In the genomic region with DNA sequence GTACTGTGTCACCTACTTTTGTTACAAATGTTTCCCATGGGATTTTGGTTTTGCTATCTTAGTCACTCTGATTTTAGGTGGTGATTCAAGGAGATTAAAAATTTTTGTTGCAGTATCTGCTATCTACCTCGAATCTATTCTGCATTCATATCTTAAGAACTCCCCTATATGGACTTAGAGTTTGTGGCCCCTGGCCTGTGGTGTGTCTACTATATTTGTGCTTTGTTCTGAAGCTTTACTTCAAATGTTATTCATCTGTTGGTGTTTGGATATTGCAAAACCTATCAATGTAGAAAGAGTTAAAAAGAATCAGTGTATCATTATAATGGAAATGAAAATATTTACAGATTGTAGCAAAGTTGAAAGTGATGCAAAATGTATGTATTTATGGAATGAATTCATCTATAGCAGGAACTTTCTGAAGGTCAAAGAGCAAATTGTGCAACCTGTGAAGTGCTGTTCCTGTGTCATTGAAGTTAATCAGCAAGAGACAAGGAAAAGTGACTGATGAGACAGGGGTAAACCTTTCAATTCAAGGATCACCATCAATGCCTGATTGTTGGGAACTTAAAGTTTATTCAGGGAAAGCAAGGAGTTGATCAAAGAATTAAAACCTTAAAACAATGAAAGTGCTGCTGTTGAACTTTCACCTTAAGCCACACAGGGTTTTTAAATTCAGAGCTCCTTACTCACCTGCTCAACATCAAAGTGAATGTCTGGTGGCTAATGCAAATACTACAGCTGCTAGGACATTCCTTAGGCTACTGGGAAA, we compare ENCODE assay signal across 1 cellular context.
A peak's percentile ranks its signal among the peaks of the same experiment; 100 is the strongest.
TF ChIP-seq lines count a peak whose summit lies in the region.

No MANE protein-coding gene starts in this region.

TF ChIP-seq in HepG2, 621 proteins besides CTCF, POLR2A, EP300 and RAD21 (continued from another document and continues in another):
- TF ChIP-seq, protein P1, sequence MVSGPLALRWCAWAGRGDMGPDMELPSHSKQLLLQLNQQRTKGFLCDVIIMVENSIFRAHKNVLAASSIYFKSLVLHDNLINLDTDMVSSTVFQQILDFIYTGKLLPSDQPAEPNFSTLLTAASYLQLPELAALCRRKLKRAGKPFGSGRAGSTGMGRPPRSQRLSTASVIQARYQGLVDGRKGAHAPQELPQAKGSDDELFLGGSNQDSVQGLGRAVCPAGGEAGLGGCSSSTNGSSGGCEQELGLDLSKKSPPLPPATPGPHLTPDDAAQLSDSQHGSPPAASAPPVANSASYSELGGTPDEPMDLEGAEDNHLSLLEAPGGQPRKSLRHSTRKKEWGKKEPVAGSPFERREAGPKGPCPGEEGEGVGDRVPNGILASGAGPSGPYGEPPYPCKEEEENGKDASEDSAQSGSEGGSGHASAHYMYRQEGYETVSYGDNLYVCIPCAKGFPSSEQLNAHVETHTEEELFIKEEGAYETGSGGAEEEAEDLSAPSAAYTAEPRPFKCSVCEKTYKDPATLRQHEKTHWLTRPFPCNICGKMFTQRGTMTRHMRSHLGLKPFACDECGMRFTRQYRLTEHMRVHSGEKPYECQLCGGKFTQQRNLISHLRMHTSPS (CRISPR knock-in tag; IDR thresholded peaks at IDR 0.05; ENCODE audit: low read depth), result no peak
- TF ChIP-seq MTF2 (CRISPR knock-in tag; IDR thresholded peaks at IDR 0.05; ENCODE audit: borderline replicate concordance) (no peak), ZNF333 (CRISPR knock-in tag; IDR thresholded peaks at IDR 0.05; ENCODE audit: borderline replicate concordance) (no peak), SALL1 (CRISPR knock-in tag; IDR thresholded peaks at IDR 0.05) (peak; percentile 78; the same call in 1 of the 2 replicates), ZKSCAN8 (CRISPR knock-in tag; IDR thresholded peaks at IDR 0.05; ENCODE audit: borderline replicate concordance) (peak; percentile 62; the same call in 1 of the 2 replicates), ZNF432 (CRISPR knock-in tag; IDR thresholded peaks at IDR 0.05; ENCODE audit: borderline replicate concordance) (no peak), ZNF672 (CRISPR knock-in tag; IDR thresholded peaks at IDR 0.05) (no peak), SIX4 (CRISPR knock-in tag; IDR thresholded peaks at IDR 0.05) (no peak), TBX2 (CRISPR knock-in tag; IDR thresholded peaks at IDR 0.05; ENCODE audit: borderline replicate concordance) (peak; percentile 69), ZNF124 (CRISPR knock-in tag; IDR thresholded peaks at IDR 0.05) (peak; percentile 37; the same call in 1 of the 2 replicates), HCFC1 (IDR thresholded peaks at IDR 0.05; ENCODE audit: low read depth, low read length) (no peak), ZNF33A (CRISPR knock-in tag; IDR thresholded peaks at IDR 0.05; ENCODE audit: borderline replicate concordance) (no peak), CBX5 (CRISPR knock-in tag; IDR thresholded peaks at IDR 0.05; ENCODE audit: borderline replicate concordance) (no peak), HNF4A (CRISPR knock-in tag; IDR thresholded peaks at IDR 0.05) (peak; percentile 96), ZNF282 (IDR thresholded peaks at IDR 0.05; ENCODE audit: partially characterized antibody) (no peak), ZNF10 (CRISPR knock-in tag; IDR thresholded peaks at IDR 0.05; ENCODE audit: borderline replicate concordance, low read depth) (no peak), RAD51 (IDR thresholded peaks at IDR 0.05; ENCODE audit: borderline replicate concordance) (no peak), MED13 (CRISPR knock-in tag; IDR thresholded peaks at IDR 0.05) (no peak), ZNF329 (CRISPR knock-in tag; IDR thresholded peaks at IDR 0.05; ENCODE audit: low read depth) (no peak), MBD4 (IDR thresholded peaks at IDR 0.05; ENCODE audit: borderline replicate concordance, low read length) (peak; percentile 43), EEA1 (CRISPR knock-in tag; IDR thresholded peaks at IDR 0.05; ENCODE audit: borderline replicate concordance) (no peak), SIX1 (CRISPR knock-in tag; IDR thresholded peaks at IDR 0.05; ENCODE audit: borderline replicate concordance) (no peak), KAT2B (IDR thresholded peaks at IDR 0.05; ENCODE audit: borderline replicate concordance, low read depth, low read length) (no peak), ZNF230 (CRISPR knock-in tag; IDR thresholded peaks at IDR 0.05) (no peak), TGIF2 (CRISPR knock-in tag; IDR thresholded peaks at IDR 0.05) (no peak), MTA1 (CRISPR knock-in tag; IDR thresholded peaks at IDR 0.05; ENCODE audit: borderline replicate concordance) (no peak), ZNF234 (CRISPR knock-in tag; conservative IDR thresholded peaks at IDR 0.05) (no peak), SRSF4 (IDR thresholded peaks at IDR 0.05; ENCODE audit: low read depth, low read length, poor library complexity, severe bottlenecking) (no peak), DMAP1 (CRISPR knock-in tag; IDR thresholded peaks at IDR 0.05) (no peak), ZNF225 (CRISPR knock-in tag; IDR thresholded peaks at IDR 0.05) (no peak), ELF4 (CRISPR knock-in tag; IDR thresholded peaks at IDR 0.05; ENCODE audit: borderline replicate concordance) (no peak), KAT7 (CRISPR knock-in tag; IDR thresholded peaks at IDR 0.05; ENCODE audit: borderline replicate concordance) (no peak), ZFP36 (IDR thresholded peaks at IDR 0.05; ENCODE audit: borderline replicate concordance, low read depth, low read length, partially characterized antibody) (no peak), ZBTB7B (CRISPR knock-in tag; IDR thresholded peaks at IDR 0.05) (no peak; the same call in 1 of the 2 replicates), DNMT3B (CRISPR knock-in tag; conservative IDR thresholded peaks at IDR 0.05) (no peak), REL (CRISPR knock-in tag; conservative IDR thresholded peaks at IDR 0.05) (no peak), PRPF4 (IDR thresholded peaks at IDR 0.05; ENCODE audit: low read depth, low read length, poor library complexity, severe bottlenecking) (no peak)
- TF ChIP-seq, protein P2, sequence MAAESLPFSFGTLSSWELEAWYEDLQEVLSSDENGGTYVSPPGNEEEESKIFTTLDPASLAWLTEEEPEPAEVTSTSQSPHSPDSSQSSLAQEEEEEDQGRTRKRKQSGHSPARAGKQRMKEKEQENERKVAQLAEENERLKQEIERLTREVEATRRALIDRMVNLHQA (CRISPR knock-in tag; IDR thresholded peaks at IDR 0.05), result no peak
- TF ChIP-seq, protein P3, sequence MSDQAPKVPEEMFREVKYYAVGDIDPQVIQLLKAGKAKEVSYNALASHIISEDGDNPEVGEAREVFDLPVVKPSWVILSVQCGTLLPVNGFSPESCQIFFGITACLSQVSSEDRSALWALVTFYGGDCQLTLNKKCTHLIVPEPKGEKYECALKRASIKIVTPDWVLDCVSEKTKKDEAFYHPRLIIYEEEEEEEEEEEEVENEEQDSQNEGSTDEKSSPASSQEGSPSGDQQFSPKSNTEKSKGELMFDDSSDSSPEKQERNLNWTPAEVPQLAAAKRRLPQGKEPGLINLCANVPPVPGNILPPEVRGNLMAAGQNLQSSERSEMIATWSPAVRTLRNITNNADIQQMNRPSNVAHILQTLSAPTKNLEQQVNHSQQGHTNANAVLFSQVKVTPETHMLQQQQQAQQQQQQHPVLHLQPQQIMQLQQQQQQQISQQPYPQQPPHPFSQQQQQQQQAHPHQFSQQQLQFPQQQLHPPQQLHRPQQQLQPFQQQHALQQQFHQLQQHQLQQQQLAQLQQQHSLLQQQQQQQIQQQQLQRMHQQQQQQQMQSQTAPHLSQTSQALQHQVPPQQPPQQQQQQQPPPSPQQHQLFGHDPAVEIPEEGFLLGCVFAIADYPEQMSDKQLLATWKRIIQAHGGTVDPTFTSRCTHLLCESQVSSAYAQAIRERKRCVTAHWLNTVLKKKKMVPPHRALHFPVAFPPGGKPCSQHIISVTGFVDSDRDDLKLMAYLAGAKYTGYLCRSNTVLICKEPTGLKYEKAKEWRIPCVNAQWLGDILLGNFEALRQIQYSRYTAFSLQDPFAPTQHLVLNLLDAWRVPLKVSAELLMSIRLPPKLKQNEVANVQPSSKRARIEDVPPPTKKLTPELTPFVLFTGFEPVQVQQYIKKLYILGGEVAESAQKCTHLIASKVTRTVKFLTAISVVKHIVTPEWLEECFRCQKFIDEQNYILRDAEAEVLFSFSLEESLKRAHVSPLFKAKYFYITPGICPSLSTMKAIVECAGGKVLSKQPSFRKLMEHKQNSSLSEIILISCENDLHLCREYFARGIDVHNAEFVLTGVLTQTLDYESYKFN (CRISPR knock-in tag; conservative IDR thresholded peaks at IDR 0.05), result peak; percentile 76
- TF ChIP-seq, protein P4, sequence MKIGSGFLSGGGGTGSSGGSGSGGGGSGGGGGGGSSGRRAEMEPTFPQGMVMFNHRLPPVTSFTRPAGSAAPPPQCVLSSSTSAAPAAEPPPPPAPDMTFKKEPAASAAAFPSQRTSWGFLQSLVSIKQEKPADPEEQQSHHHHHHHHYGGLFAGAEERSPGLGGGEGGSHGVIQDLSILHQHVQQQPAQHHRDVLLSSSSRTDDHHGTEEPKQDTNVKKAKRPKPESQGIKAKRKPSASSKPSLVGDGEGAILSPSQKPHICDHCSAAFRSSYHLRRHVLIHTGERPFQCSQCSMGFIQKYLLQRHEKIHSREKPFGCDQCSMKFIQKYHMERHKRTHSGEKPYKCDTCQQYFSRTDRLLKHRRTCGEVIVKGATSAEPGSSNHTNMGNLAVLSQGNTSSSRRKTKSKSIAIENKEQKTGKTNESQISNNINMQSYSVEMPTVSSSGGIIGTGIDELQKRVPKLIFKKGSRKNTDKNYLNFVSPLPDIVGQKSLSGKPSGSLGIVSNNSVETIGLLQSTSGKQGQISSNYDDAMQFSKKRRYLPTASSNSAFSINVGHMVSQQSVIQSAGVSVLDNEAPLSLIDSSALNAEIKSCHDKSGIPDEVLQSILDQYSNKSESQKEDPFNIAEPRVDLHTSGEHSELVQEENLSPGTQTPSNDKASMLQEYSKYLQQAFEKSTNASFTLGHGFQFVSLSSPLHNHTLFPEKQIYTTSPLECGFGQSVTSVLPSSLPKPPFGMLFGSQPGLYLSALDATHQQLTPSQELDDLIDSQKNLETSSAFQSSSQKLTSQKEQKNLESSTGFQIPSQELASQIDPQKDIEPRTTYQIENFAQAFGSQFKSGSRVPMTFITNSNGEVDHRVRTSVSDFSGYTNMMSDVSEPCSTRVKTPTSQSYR (CRISPR knock-in tag; IDR thresholded peaks at IDR 0.05; ENCODE audit: borderline replicate concordance), result no peak
- TF ChIP-seq, protein P5, sequence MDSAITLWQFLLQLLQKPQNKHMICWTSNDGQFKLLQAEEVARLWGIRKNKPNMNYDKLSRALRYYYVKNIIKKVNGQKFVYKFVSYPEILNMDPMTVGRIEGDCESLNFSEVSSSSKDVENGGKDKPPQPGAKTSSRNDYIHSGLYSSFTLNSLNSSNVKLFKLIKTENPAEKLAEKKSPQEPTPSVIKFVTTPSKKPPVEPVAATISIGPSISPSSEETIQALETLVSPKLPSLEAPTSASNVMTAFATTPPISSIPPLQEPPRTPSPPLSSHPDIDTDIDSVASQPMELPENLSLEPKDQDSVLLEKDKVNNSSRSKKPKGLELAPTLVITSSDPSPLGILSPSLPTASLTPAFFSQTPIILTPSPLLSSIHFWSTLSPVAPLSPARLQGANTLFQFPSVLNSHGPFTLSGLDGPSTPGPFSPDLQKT (CRISPR knock-in tag; IDR thresholded peaks at IDR 0.05; ENCODE audit: borderline replicate concordance), result no peak
- TF ChIP-seq, protein P6, sequence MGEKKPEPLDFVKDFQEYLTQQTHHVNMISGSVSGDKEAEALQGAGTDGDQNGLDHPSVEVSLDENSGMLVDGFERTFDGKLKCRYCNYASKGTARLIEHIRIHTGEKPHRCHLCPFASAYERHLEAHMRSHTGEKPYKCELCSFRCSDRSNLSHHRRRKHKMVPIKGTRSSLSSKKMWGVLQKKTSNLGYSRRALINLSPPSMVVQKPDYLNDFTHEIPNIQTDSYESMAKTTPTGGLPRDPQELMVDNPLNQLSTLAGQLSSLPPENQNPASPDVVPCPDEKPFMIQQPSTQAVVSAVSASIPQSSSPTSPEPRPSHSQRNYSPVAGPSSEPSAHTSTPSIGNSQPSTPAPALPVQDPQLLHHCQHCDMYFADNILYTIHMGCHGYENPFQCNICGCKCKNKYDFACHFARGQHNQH (CRISPR knock-in tag; IDR thresholded peaks at IDR 0.05), result no peak
- TF ChIP-seq, protein P7, sequence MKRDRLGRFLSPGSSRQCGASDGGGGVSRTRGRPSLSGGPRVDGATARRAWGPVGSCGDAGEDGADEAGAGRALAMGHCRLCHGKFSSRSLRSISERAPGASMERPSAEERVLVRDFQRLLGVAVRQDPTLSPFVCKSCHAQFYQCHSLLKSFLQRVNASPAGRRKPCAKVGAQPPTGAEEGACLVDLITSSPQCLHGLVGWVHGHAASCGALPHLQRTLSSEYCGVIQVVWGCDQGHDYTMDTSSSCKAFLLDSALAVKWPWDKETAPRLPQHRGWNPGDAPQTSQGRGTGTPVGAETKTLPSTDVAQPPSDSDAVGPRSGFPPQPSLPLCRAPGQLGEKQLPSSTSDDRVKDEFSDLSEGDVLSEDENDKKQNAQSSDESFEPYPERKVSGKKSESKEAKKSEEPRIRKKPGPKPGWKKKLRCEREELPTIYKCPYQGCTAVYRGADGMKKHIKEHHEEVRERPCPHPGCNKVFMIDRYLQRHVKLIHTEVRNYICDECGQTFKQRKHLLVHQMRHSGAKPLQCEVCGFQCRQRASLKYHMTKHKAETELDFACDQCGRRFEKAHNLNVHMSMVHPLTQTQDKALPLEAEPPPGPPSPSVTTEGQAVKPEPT (CRISPR knock-in tag; IDR thresholded peaks at IDR 0.05; ENCODE audit: low read depth), result no peak
- TF ChIP-seq, protein P8, sequence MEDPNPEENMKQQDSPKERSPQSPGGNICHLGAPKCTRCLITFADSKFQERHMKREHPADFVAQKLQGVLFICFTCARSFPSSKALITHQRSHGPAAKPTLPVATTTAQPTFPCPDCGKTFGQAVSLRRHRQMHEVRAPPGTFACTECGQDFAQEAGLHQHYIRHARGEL (CRISPR knock-in tag; IDR thresholded peaks at IDR 0.05), result no peak
- TF ChIP-seq, protein P9, sequence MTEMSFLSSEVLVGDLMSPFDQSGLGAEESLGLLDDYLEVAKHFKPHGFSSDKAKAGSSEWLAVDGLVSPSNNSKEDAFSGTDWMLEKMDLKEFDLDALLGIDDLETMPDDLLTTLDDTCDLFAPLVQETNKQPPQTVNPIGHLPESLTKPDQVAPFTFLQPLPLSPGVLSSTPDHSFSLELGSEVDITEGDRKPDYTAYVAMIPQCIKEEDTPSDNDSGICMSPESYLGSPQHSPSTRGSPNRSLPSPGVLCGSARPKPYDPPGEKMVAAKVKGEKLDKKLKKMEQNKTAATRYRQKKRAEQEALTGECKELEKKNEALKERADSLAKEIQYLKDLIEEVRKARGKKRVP (CRISPR knock-in tag; IDR thresholded peaks at IDR 0.05), result peak in 1 of 2 experiments; percentile 67; a peak in 2 of 4 replicates
- TF ChIP-seq, protein P10, sequence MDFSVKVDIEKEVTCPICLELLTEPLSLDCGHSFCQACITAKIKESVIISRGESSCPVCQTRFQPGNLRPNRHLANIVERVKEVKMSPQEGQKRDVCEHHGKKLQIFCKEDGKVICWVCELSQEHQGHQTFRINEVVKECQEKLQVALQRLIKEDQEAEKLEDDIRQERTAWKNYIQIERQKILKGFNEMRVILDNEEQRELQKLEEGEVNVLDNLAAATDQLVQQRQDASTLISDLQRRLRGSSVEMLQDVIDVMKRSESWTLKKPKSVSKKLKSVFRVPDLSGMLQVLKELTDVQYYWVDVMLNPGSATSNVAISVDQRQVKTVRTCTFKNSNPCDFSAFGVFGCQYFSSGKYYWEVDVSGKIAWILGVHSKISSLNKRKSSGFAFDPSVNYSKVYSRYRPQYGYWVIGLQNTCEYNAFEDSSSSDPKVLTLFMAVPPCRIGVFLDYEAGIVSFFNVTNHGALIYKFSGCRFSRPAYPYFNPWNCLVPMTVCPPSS (IDR thresholded peaks at IDR 0.05), result no peak
